In the genomic region with DNA sequence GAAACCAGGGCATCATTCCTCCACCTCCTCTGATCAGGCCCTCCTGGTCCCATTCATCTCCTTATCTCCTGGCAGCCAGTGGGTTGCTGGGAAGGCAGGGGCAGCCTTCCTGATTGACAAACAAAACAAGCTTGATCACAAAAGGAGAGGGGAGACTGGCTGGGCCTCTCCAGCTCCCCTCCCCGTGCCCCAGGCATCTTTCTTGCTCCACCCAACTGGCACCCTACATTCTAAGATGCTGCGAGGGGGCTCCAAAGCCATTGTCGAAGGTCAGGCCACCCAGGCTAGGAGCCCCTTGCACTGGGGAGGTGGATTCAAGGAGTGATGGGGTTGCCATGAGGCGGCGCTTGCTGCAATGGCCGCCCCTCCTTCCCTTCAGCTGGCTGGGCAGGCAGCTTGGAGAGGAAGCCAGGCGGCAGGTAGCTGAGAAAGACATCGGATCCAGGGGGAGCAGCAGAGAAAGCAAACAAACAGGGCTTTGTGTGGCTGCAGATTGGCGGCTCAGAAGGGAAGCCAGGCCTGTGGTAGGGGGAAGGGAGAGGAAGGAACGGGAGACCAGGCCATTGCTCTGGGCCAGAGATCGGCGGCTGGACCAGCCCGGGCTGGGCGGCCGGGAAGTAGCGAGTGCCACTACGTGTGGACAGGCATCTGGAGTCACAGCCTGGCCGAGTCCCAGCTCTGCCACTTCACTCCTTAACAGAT, we compare ENCODE assay signal across 1 cellular context.
TF ChIP-seq lines count a peak whose summit lies in the region.

No MANE protein-coding gene starts in this region.

TF ChIP-seq in HepG2, 621 proteins besides CTCF, POLR2A, EP300 and RAD21 (continued from another document and continues in another):
- TF ChIP-seq MYPOP (CRISPR knock-in tag; IDR thresholded peaks at IDR 0.05) (0 out of 2 replicates have a peak, but pooled peaks have one; percentile 33), ZFAT (CRISPR knock-in tag; conservative IDR thresholded peaks at IDR 0.05) (no peak), ZNF761 (CRISPR knock-in tag; conservative IDR thresholded peaks at IDR 0.05) (no peak), THYN1 (CRISPR knock-in tag; IDR thresholded peaks at IDR 0.05; ENCODE audit: borderline replicate concordance, low read depth) (no peak), SMARCE1 (IDR thresholded peaks at IDR 0.05; ENCODE audit: borderline replicate concordance) (no peak), IRX3 (CRISPR knock-in tag; IDR thresholded peaks at IDR 0.05; ENCODE audit: borderline replicate concordance, low read depth) (no peak), PLRG1 (conservative IDR thresholded peaks at IDR 0.05) (no peak), POLR2G (IDR thresholded peaks at IDR 0.05; ENCODE audit: low read depth, low read length) (peak; percentile 80), ZMYM3 (CRISPR knock-in tag; IDR thresholded peaks at IDR 0.05) (peak; percentile 69; the same call in 1 of the 2 replicates), ZNF850 (CRISPR knock-in tag; conservative IDR thresholded peaks at IDR 0.05) (no peak), MXD1 (CRISPR knock-in tag; IDR thresholded peaks at IDR 0.05) (no peak; the same call in 1 of the 2 replicates), HMGA1 (CRISPR knock-in tag; conservative IDR thresholded peaks at IDR 0.05) (no peak), TBL1XR1 (IDR thresholded peaks at IDR 0.05; ENCODE audit: borderline replicate concordance, low read length, partially characterized antibody) (no peak), SPEN (CRISPR knock-in tag; IDR thresholded peaks at IDR 0.05; ENCODE audit: low read depth) (peak; percentile 70), GMEB2 (CRISPR knock-in tag; IDR thresholded peaks at IDR 0.05; ENCODE audit: low read depth) (no peak), RXRA (CRISPR knock-in tag; IDR thresholded peaks at IDR 0.05) (no peak), ZNF546 (CRISPR knock-in tag; conservative IDR thresholded peaks at IDR 0.05) (no peak), MED13 (CRISPR knock-in tag; IDR thresholded peaks at IDR 0.05) (no peak), XRCC5 (optimal IDR thresholded peaks at IDR 0.05; ENCODE audit: low read length) (peak; percentile 48), NFE2L1 (CRISPR knock-in tag; IDR thresholded peaks at IDR 0.05; ENCODE audit: borderline replicate concordance) (no peak; the same call in 1 of the 2 replicates), THAP7 (CRISPR knock-in tag; IDR thresholded peaks at IDR 0.05) (0 out of 2 replicates have a peak, but pooled peaks have one; percentile 1), ZSCAN20 (CRISPR knock-in tag; IDR thresholded peaks at IDR 0.05; ENCODE audit: borderline replicate concordance) (no peak), TAF1 (CRISPR knock-in tag; IDR thresholded peaks at IDR 0.05) (peak; percentile 61), ZNF549 (CRISPR knock-in tag; IDR thresholded peaks at IDR 0.05) (no peak), ZNF780A (CRISPR knock-in tag; IDR thresholded peaks at IDR 0.05) (peak; percentile 72; the same call in 1 of the 2 replicates), HHEX (CRISPR knock-in tag; IDR thresholded peaks at IDR 0.05) (no peak), ZNF713 (CRISPR knock-in tag; IDR thresholded peaks at IDR 0.05) (no peak), SALL2 (CRISPR knock-in tag; IDR thresholded peaks at IDR 0.05) (0 out of 2 replicates have a peak, but pooled peaks have one; percentile 27)
- TF ChIP-seq, protein P1, sequence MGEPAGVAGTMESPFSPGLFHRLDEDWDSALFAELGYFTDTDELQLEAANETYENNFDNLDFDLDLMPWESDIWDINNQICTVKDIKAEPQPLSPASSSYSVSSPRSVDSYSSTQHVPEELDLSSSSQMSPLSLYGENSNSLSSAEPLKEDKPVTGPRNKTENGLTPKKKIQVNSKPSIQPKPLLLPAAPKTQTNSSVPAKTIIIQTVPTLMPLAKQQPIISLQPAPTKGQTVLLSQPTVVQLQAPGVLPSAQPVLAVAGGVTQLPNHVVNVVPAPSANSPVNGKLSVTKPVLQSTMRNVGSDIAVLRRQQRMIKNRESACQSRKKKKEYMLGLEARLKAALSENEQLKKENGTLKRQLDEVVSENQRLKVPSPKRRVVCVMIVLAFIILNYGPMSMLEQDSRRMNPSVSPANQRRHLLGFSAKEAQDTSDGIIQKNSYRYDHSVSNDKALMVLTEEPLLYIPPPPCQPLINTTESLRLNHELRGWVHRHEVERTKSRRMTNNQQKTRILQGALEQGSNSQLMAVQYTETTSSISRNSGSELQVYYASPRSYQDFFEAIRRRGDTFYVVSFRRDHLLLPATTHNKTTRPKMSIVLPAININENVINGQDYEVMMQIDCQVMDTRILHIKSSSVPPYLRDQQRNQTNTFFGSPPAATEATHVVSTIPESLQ (CRISPR knock-in tag; conservative IDR thresholded peaks at IDR 0.05): no peak
- TF ChIP-seq, protein P2, sequence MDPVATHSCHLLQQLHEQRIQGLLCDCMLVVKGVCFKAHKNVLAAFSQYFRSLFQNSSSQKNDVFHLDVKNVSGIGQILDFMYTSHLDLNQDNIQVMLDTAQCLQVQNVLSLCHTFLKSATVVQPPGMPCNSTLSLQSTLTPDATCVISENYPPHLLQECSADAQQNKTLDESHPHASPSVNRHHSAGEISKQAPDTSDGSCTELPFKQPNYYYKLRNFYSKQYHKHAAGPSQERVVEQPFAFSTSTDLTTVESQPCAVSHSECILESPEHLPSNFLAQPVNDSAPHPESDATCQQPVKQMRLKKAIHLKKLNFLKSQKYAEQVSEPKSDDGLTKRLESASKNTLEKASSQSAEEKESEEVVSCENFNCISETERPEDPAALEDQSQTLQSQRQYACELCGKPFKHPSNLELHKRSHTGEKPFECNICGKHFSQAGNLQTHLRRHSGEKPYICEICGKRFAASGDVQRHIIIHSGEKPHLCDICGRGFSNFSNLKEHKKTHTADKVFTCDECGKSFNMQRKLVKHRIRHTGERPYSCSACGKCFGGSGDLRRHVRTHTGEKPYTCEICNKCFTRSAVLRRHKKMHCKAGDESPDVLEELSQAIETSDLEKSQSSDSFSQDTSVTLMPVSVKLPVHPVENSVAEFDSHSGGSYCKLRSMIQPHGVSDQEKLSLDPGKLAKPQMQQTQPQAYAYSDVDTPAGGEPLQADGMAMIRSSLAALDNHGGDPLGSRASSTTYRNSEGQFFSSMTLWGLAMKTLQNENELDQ (CRISPR knock-in tag; IDR thresholded peaks at IDR 0.05; ENCODE audit: borderline replicate concordance): no peak
- TF ChIP-seq, protein P3, sequence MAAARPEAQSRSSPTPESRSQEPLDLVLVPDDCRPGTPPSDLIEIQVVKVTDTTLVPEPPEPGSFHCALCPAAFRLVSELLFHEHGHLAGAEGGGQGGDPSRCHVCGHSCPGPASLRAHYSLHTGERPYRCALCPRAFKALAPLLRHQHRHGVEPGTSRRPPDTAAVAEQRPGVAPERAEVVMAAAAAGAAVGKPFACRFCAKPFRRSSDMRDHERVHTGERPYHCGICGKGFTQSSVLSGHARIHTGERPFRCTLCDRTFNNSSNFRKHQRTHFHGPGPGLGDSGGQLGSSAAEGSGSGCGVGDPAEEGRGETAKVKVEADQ (CRISPR knock-in tag; IDR thresholded peaks at IDR 0.05; ENCODE audit: borderline replicate concordance): 0 out of 2 replicates have a peak, but pooled peaks have one; percentile 31
- TF ChIP-seq, protein P4, sequence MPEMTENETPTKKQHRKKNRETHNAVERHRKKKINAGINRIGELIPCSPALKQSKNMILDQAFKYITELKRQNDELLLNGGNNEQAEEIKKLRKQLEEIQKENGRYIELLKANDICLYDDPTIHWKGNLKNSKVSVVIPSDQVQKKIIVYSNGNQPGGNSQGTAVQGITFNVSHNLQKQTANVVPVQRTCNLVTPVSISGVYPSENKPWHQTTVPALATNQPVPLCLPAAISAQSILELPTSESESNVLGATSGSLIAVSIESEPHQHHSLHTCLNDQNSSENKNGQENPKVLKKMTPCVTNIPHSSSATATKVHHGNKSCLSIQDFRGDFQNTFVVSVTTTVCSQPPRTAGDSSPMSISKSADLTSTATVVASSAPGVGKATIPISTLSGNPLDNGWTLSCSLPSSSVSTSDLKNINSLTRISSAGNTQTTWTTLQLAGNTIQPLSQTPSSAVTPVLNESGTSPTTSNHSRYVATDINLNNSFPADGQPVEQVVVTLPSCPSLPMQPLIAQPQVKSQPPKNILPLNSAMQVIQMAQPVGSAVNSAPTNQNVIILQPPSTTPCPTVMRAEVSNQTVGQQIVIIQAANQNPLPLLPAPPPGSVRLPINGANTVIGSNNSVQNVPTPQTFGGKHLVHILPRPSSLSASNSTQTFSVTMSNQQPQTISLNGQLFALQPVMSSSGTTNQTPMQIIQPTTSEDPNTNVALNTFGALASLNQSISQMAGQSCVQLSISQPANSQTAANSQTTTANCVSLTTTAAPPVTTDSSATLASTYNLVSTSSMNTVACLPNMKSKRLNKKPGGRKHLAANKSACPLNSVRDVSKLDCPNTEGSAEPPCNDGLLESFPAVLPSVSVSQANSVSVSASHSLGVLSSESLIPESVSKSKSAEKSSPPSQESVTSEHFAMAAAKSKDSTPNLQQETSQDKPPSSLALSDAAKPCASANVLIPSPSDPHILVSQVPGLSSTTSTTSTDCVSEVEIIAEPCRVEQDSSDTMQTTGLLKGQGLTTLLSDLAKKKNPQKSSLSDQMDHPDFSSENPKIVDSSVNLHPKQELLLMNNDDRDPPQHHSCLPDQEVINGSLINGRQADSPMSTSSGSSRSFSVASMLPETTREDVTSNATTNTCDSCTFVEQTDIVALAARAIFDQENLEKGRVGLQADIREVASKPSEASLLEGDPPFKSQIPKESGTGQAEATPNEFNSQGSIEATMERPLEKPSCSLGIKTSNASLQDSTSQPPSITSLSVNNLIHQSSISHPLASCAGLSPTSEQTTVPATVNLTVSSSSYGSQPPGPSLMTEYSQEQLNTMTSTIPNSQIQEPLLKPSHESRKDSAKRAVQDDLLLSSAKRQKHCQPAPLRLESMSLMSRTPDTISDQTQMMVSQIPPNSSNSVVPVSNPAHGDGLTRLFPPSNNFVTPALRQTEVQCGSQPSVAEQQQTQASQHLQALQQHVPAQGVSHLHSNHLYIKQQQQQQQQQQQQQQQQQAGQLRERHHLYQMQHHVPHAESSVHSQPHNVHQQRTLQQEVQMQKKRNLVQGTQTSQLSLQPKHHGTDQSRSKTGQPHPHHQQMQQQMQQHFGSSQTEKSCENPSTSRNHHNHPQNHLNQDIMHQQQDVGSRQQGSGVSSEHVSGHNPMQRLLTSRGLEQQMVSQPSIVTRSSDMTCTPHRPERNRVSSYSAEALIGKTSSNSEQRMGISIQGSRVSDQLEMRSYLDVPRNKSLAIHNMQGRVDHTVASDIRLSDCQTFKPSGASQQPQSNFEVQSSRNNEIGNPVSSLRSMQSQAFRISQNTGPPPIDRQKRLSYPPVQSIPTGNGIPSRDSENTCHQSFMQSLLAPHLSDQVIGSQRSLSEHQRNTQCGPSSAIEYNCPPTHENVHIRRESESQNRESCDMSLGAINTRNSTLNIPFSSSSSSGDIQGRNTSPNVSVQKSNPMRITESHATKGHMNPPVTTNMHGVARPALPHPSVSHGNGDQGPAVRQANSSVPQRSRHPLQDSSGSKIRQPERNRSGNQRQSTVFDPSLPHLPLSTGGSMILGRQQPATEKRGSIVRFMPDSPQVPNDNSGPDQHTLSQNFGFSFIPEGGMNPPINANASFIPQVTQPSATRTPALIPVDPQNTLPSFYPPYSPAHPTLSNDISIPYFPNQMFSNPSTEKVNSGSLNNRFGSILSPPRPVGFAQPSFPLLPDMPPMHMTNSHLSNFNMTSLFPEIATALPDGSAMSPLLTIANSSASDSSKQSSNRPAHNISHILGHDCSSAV (CRISPR knock-in tag; IDR thresholded peaks at IDR 0.05; ENCODE audit: borderline replicate concordance): no peak
- TF ChIP-seq, protein P5, sequence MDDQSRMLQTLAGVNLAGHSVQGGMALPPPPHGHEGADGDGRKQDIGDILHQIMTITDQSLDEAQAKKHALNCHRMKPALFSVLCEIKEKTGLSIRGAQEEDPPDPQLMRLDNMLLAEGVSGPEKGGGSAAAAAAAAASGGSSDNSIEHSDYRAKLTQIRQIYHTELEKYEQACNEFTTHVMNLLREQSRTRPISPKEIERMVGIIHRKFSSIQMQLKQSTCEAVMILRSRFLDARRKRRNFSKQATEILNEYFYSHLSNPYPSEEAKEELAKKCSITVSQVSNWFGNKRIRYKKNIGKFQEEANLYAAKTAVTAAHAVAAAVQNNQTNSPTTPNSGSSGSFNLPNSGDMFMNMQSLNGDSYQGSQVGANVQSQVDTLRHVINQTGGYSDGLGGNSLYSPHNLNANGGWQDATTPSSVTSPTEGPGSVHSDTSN (CRISPR knock-in tag; IDR thresholded peaks at IDR 0.05; ENCODE audit: borderline replicate concordance): no peak
